ENCODE assay signal across 8 cellular contexts in genomic region chr15:22665059-22665702, GRCh38.
DNase-seq lines count a peak whose midpoint lies in the region; ATAC-seq and TF ChIP-seq lines count a peak whose summit lies in the region.
"Not testable (repeated sequence)": the region's sequence is repeated elsewhere in the genome, so short reads cannot be mapped to it uniquely, and the experiment has no call there.

No MANE protein-coding gene starts in this region.

- TF ChIP-seq CTCF in CD8-positive, alpha-beta T cell (IDR thresholded peaks at IDR 0.05); HFF-Myc (IDR thresholded peaks at IDR 0.05; ENCODE audit: low read depth, low read length, missing control alignments); colonic mucosa (IDR thresholded peaks at IDR 0.05); hepatocyte (IDR thresholded peaks at IDR 0.05; ENCODE audit: poor library complexity): not testable (repeated sequence)

- H4K20me1 ChIP-seq in hepatocyte (ENCODE audit: insufficient read depth, poor library complexity, severe bottlenecking): not testable (repeated sequence)

- CTCF ChIA-PET in CD8-positive, alpha-beta T cell (lab: Charles Lee): not testable (repeated sequence)

- not testable (repeated sequence) for H3K9ac ChIP-seq in colonic mucosa (ENCODE audit: low read depth in 2 of 2, low read length in 2 of 2)
- H3K9ac ChIP-seq in stomach smooth muscle (ENCODE audit: low read length in 2 of 2): peak overlapping the region; percentile 60 to 68

- POLR2A ChIA-PET in CD8-positive, alpha-beta T cell (lab: Charles Lee): not testable (repeated sequence)

- intact Hi-C loops in CD8-positive, alpha-beta T cell (cut with DNase I, micrococcal nuclease); colonic mucosa (cut with DNase I): not testable (repeated sequence)

- H3K4me3 ChIP-seq in CD8-positive, alpha-beta T cell (ENCODE audit: low read depth, low read length): peak overlapping the region; percentile 54
- peak overlapping the region; percentile 42 for H3K4me3 ChIP-seq in HFF-Myc (replicated peaks; ENCODE audit: low read depth, low read length)
- peak overlapping the region; percentile 32 for H3K4me3 ChIP-seq in colonic mucosa
- H3K4me3 ChIP-seq in hepatocyte: peak overlapping the region; percentile 55
- H3K4me3 ChIP-seq in stomach smooth muscle (ENCODE audit: low read length in 2 of 2): peak overlapping the region; percentile 17 to 68

- H3K4me2 ChIP-seq in hepatocyte: peak overlapping the region; percentile 72

- H3K4me3 Mint-ChIP-seq in CD8-positive, alpha-beta T cell: peak overlapping the region; percentile 81
- peak overlapping the region; percentile 89 for H3K4me3 Mint-ChIP-seq in natural killer cell treated with Interleukin-12 subunit alpha and Interleukin-12 subunit beta and Interleukin-15 and Interleukin-18, amount 100 ng/mL, for 72 hours

- not testable (repeated sequence) for H3K9me3 ChIP-seq in CD8-positive, alpha-beta T cell (ENCODE audit: low read length); colonic mucosa; hepatocyte (ENCODE audit: low read depth); stomach smooth muscle (ENCODE audit: control insufficient read depth in 2 of 2, low read length in 2 of 2)

- H3K9me2 ChIP-seq in hepatocyte (replicated peaks; ENCODE audit: insufficient read depth): not testable (repeated sequence)

- H3K9me3 Mint-ChIP-seq in CD8-positive, alpha-beta T cell; natural killer cell treated with Interleukin-12 subunit alpha and Interleukin-12 subunit beta and Interleukin-15 and Interleukin-18, amount 100 ng/mL, for 72 hours: not testable (repeated sequence)

- peaks cover 12% of the 10 kb centered on the region for H3K4me1 Mint-ChIP-seq in CD8-positive, alpha-beta T cell (ENCODE audit: low read depth)
- H3K4me1 Mint-ChIP-seq in natural killer cell treated with Interleukin-12 subunit alpha and Interleukin-12 subunit beta and Interleukin-15 and Interleukin-18, amount 100 ng/mL, for 72 hours (ENCODE audit: low read depth in 2 of 2): peaks cover 6 to 12% of the 10 kb centered on the region in 2 donors

- not testable (repeated sequence) for H3K4me1 ChIP-seq in CD8-positive, alpha-beta T cell (ENCODE audit: insufficient read depth, low read length); colonic mucosa; hepatocyte (ENCODE audit: insufficient read depth); stomach smooth muscle (ENCODE audit: control insufficient read depth, insufficient read depth, low read length)

- H3K27ac Mint-ChIP-seq in CD8-positive, alpha-beta T cell: peak overlapping the region; percentile 92
- H3K27ac Mint-ChIP-seq in natural killer cell treated with Interleukin-12 subunit alpha and Interleukin-12 subunit beta and Interleukin-15 and Interleukin-18, amount 100 ng/mL, for 72 hours: peak overlapping the region; percentile 83 to 97

- peak in 2 of 7 experiments; percentile 9 to 63 for DNase-seq in CD8-positive, alpha-beta T cell
- DNase-seq in HFF-Myc (ENCODE audit: extremely low read depth, low read depth); colonic mucosa: not testable (repeated sequence)
- DNase-seq in NOMO-1 treated with DMSO at 0.1 percent for 48 hours (lab: John Stamatoyannopoulos, UW; ENCODE audit: unreplicated experiment) (peak; percentile 66), hepatocyte (ENCODE audit: low spot score) (peak; percentile 36)
- DNase-seq in activated CD8-positive, alpha-beta memory T cell treated with anti-CD3 and anti-CD28 coated beads, Interleukin-2, amount 50 U/mL, for 4 hours: peak; percentile 18
- peak; percentile 68 for DNase-seq in natural killer cell treated with Interleukin-12 subunit alpha and Interleukin-12 subunit beta and Interleukin-15 and Interleukin-18, amount 100 ng/mL, for 72 hours (ENCODE audit: low spot score)

- 18% methylated on average over 11 of the region's 22 CpGs for WGBS in hepatocyte (ENCODE audit: low lambda C conversion rate, missing lambda C conversion rate)

- not testable (repeated sequence) for H3K27me3 ChIP-seq in CD8-positive, alpha-beta T cell (ENCODE audit: insufficient read depth, low read length); colonic mucosa; hepatocyte; stomach smooth muscle (ENCODE audit: control insufficient read depth in 1 of 2, insufficient read depth in 2 of 2, low read length in 2 of 2)

- H3K27ac ChIP-seq in CD8-positive, alpha-beta T cell (ENCODE audit: low read depth, low read length): peak overlapping the region; percentile 55
- H3K27ac ChIP-seq in colonic mucosa: peak overlapping the region; percentile 28
- peak overlapping the region; percentile 80 for H3K27ac ChIP-seq in hepatocyte
- peak overlapping the region; percentile 66 for H3K27ac ChIP-seq in stomach smooth muscle (ENCODE audit: low read length)

- H3K79me2 ChIP-seq in hepatocyte: not testable (repeated sequence)

- ATAC-seq in CD8-positive, alpha-beta T cell: not testable (repeated sequence)
- peak; percentile 30 to 34 for ATAC-seq in natural killer cell treated with Interleukin-12 subunit alpha and Interleukin-12 subunit beta and Interleukin-15 and Interleukin-18, amount 100 ng/mL, for 72 hours

- not testable (repeated sequence) for H3K27me3 Mint-ChIP-seq in CD8-positive, alpha-beta T cell (ENCODE audit: low read depth); natural killer cell treated with Interleukin-12 subunit alpha and Interleukin-12 subunit beta and Interleukin-15 and Interleukin-18, amount 100 ng/mL, for 72 hours

- not testable (repeated sequence) for H3K36me3 ChIP-seq in CD8-positive, alpha-beta T cell (ENCODE audit: insufficient read depth, low read length); colonic mucosa; hepatocyte (replicated peaks; ENCODE audit: insufficient read depth, low read depth); stomach smooth muscle (ENCODE audit: control insufficient read depth in 2 of 2, insufficient read depth in 2 of 2, low read length in 2 of 2)

- peak overlapping the region; percentile 3 for H2AFZ ChIP-seq in hepatocyte

- not testable (repeated sequence) for H3K36me3 Mint-ChIP-seq in CD8-positive, alpha-beta T cell; natural killer cell treated with Interleukin-12 subunit alpha and Interleukin-12 subunit beta and Interleukin-15 and Interleukin-18, amount 100 ng/mL, for 72 hours

Comparison
In these comparisons a context has a peak if more than half of its experiments do, and no peak if none do; other contexts are left out.
1. H3K27ac ChIP-seq: peak in every context shown above with its lines; median percentile 80 in hepatocyte; 66 in stomach smooth muscle; 55 in CD8-positive, alpha-beta T cell; 28 in colonic mucosa.